In the genomic region with DNA sequence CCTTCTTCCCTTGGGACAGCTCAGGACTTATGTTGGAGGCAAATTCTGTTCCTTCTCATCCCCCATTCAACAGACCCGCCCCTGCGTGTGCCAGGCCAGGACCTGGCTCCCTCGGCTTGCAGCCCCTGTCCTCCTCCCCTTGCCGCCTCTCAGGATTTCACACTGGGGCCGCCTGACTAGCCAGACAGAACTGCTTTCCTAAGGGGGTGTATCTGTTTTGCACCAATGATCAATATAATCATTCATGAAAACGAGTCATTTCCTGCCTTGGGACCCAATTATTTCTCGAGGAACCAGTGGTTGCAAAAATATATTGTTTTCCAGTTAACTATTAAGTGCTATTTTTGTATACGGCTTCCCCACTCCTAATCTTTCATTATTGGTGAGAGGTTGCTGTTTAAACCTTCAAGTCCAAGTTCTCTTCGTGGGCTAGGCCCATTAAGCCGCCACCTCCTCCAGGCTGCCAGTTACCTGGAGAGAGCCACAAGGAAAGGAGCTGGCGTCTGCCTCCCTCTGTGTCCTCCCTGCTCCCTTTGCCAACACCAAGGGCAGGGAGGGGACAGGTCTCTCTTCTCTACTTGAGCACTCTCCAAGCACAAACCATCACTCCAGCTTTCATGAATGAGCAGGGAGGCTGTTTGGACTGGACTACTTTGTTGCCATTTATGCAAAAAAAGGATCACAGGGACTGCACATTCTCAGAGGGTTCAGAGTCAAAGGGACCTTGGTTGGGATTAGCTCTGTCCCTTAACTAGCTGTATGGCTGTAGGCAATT, we compare ENCODE assay signal across 16 cellular contexts. TPM values are rescaled to one million over a fixed set of nuclear protein-coding genes. Genes with fewer than 3 reads are reported as not detected.
DNase-seq lines count a peak whose midpoint lies in the region; ATAC-seq, FAIRE-seq and TF ChIP-seq lines count a peak whose summit lies in the region.
"Had no signal": no experiment of that assay in that cellular context is flagged by ENCODE, and none has a peak within 500 bp of the region (broad histone marks: within the 10 kb centered on the region; RNA-seq: fewer than 3 reads in every experiment).

No MANE protein-coding gene starts in this region.

- peak overlapping the region; percentile 45 for H3K27ac Mint-ChIP-seq in T-helper 17 cell
- no peak overlapping the region for H3K27ac Mint-ChIP-seq in activated CD4-positive, alpha-beta T cell treated with anti-CD3 and anti-CD28 coated beads, Interleukin-2, amount 10 ng/mL, durations not matched to agents 24 days and 14 days
- H3K27ac Mint-ChIP-seq: GM23338, IgD-negative memory B cell had no signal

- H3K9ac ChIP-seq in keratinocyte (ENCODE audit: control insufficient read depth, extremely low read depth, insufficient read depth, low read length) = peak overlapping the region; percentile 65

- ATAC-seq in T-helper 17 cell (no peak), GM18867 (IDR thresholded peaks at IDR 0.05; ENCODE audit: unreplicated experiment) (no peak), GM19023 (IDR thresholded peaks at IDR 0.05; ENCODE audit: unreplicated experiment) (no peak)
- ATAC-seq: GM23338 had no signal

- H3K79me2 ChIP-seq in keratinocyte (ENCODE audit: control insufficient read depth, insufficient read depth, low read length) = peaks cover 24% of the 10 kb centered on the region

- H3K9me1 ChIP-seq in keratinocyte (ENCODE audit: control insufficient read depth, extremely low read depth, insufficient read depth, low read length) = peaks cover 4% of the 10 kb centered on the region

- H3K36me3 Mint-ChIP-seq in T-helper 17 cell (ENCODE audit: low read depth) = no peaks in the 10 kb centered on the region
- H3K36me3 Mint-ChIP-seq in activated CD4-positive, alpha-beta T cell treated with anti-CD3 and anti-CD28 coated beads, Interleukin-2, amount 10 ng/mL, durations not matched to agents 24 days and 14 days (ENCODE audit: low read depth) = peaks cover 9% of the 10 kb centered on the region
- H3K36me3 Mint-ChIP-seq: IgD-negative memory B cell had no signal

- H3K4me2 ChIP-seq in keratinocyte (ENCODE audit: control insufficient read depth, extremely low read depth, insufficient read depth, low read depth, low read length) = peak overlapping the region; percentile 12
- H3K4me2 ChIP-seq: GM23338, PC-9 had no signal

- no peak for TF ChIP-seq CTCF in keratinocyte (optimal IDR thresholded peaks at IDR 0.05 in 1 of 3, IDR thresholded peaks at IDR 0.05 in 1 of 3, conservative IDR thresholded peaks at IDR 0.05 in 1 of 3; ENCODE audit: extremely low read depth in 1 of 3, insufficient read depth in 2 of 3, low read length in 3 of 3)

- no peaks in the 10 kb centered on the region for H3K27me3 Mint-ChIP-seq in T-helper 17 cell
- no peaks in the 10 kb centered on the region for H3K27me3 Mint-ChIP-seq in activated CD4-positive, alpha-beta T cell treated with anti-CD3 and anti-CD28 coated beads, Interleukin-2, amount 10 ng/mL, durations not matched to agents 24 days and 14 days
- H3K27me3 Mint-ChIP-seq: IgD-negative memory B cell had no signal

- H3K4me1 ChIP-seq in keratinocyte (ENCODE audit: control insufficient read depth, extremely low read depth, insufficient read depth, low read length) = peaks cover 47% of the 10 kb centered on the region

- H3K4me3 Mint-ChIP-seq in T-helper 17 cell = no peak overlapping the region
- H3K4me3 Mint-ChIP-seq in activated CD4-positive, alpha-beta T cell treated with anti-CD3 and anti-CD28 coated beads, Interleukin-2, amount 10 ng/mL, durations not matched to agents 24 days and 14 days = no peak overlapping the region
- H3K4me3 Mint-ChIP-seq: GM23338 had no signal

- intact Hi-C loops in activated CD4-positive, alpha-beta T cell treated with anti-CD3 and anti-CD28 coated beads, Interleukin-2, amount 10 ng/mL, durations not matched to agents 24 days and 14 days (cut with micrococcal nuclease) = no loop called here

- H3K36me3 ChIP-seq in keratinocyte (ENCODE audit: control insufficient read depth in 2 of 2, extremely low read depth in 1 of 2, insufficient read depth in 2 of 2, low read length in 2 of 2) = peaks cover 4 to 7% of the 10 kb centered on the region in 2 experiments
- H3K36me3 ChIP-seq: gastroesophageal sphincter had no signal

- no peaks in the 10 kb centered on the region for H3K9me3 ChIP-seq in T-helper 17 cell (ENCODE audit: control insufficient read depth, low read length, poor library complexity, severe bottlenecking)
- no peaks in the 10 kb centered on the region for H3K9me3 ChIP-seq in keratinocyte (ENCODE audit: control insufficient read depth, low read depth, low read length)
- H3K9me3 ChIP-seq: gastroesophageal sphincter had no signal

- H3K4me3 ChIP-seq in keratinocyte (ENCODE audit: control insufficient read depth in 2 of 3, extremely low read depth in 1 of 3, insufficient read depth in 2 of 3, low read depth in 1 of 3, low read length in 3 of 3) = no peak overlapping the region
- H3K4me3 ChIP-seq: gastroesophageal sphincter, GM23338, PC-9 had no signal

- H3K27me3 ChIP-seq in keratinocyte (ENCODE audit: control insufficient read depth, extremely low read depth, insufficient read depth, low read length) = no peaks in the 10 kb centered on the region
- H3K27me3 ChIP-seq: gastroesophageal sphincter had no signal

- peaks cover 13% of the 10 kb centered on the region for H3K4me1 Mint-ChIP-seq in T-helper 17 cell
- H3K4me1 Mint-ChIP-seq in activated CD4-positive, alpha-beta T cell treated with anti-CD3 and anti-CD28 coated beads, Interleukin-2, amount 10 ng/mL, durations not matched to agents 24 days and 14 days = peaks cover 25% of the 10 kb centered on the region

- DNase-seq in AG08396 (ENCODE audit: low spot score) (peak; percentile 9), Caki2 (ENCODE audit: low read depth) (peak; percentile 58), T-helper 17 cell (no peak), keratinocyte (ENCODE audit: low read depth, low spot score) (no peak), LoVo (ENCODE audit: low spot score) (no peak)
- DNase-seq in activated CD4-positive, alpha-beta T cell treated with anti-CD3 and anti-CD28 coated beads, Interleukin-2, amount 10 ng/mL, durations not matched to agents 24 days and 14 days = no peak
- DNase-seq: activated CD4-positive, alpha-beta T cell treated with anti-CD3 and anti-CD28 coated beads for 1 hour; effector memory CD4-positive, alpha-beta T cell; GDM1; NCI-H1105 treated with DMSO at 0.1 percent for 48 hours; PC-9 had no signal

- peak overlapping the region; percentile 70 for H3K27ac ChIP-seq in keratinocyte (ENCODE audit: control insufficient read depth, insufficient read depth, low read length)
- H3K27ac ChIP-seq: PC-9 had no signal

- H4K20me1 ChIP-seq in keratinocyte (ENCODE audit: control insufficient read depth, extremely low read depth, insufficient read depth, low read length) = no peaks in the 10 kb centered on the region

- no peak for FAIRE-seq in keratinocyte (lab: Jason Lieb, UNC)

- H3K9me3 Mint-ChIP-seq in activated CD4-positive, alpha-beta T cell treated with anti-CD3 and anti-CD28 coated beads, Interleukin-2, amount 10 ng/mL, durations not matched to agents 24 days and 14 days = no peaks in the 10 kb centered on the region
- H3K9me3 Mint-ChIP-seq: GM23338, IgD-negative memory B cell had no signal

- in situ Hi-C loops in Caki2 (cut with HindIII; ENCODE audit: low pct_unique_long_range_greater_than_20kb, low sequenced_read_pairs) = no loop called here

- dilution Hi-C loops in keratinocyte (cut with MboI; ENCODE audit: extremely low pct_ligation_motif_present, low sequenced_read_pairs) = no loop called here

- no peak overlapping the region for H2AFZ ChIP-seq in keratinocyte (ENCODE audit: control insufficient read depth, low read length)
- H2AFZ ChIP-seq: GM23338, PC-9 had no signal

RNA-seq across cellular contexts. Expression of a gene that starts 8.9 kb away (rescaled TPM):
- total RNA-seq in Caki2 (2014; rRNA removed; shearing (Covaris generic); ENCODE audit: low replicate concordance) = 63.2 and 86.0 TPM in 2 replicates
- total RNA-seq in T-helper 17 cell = 10 to 100 TPM; 13.5 to 20.3 TPM
- polyA plus RNA-seq in keratinocyte = 18.7 to 27.6 TPM (median 22.8 TPM) in 3 replicates
- polyA plus RNA-seq in keratinocyte (2011; ENCODE audit: low read depth) = 10.3 TPM
- polyA plus RNA-seq in keratinocyte (2011; cell fraction: cytosol; rRNA removed) = 19.2 and 26.4 TPM in 2 replicates
- 37.1 and 50.9 TPM in 2 replicates for polyA plus RNA-seq in keratinocyte (2011; cell fraction: nucleus; rRNA removed)
- 26.6 and 27.7 TPM in 2 replicates for polyA plus RNA-seq in keratinocyte (2012; ENCODE audit: low replicate concordance)
- polyA minus RNA-seq in keratinocyte = 36.2 to 67.9 TPM (median 47.1 TPM) in 3 replicates
- polyA minus RNA-seq in keratinocyte (2011; cell fraction: cytosol; rRNA and poly(A)+ RNA removed) = 64.3 TPM
- polyA minus RNA-seq in keratinocyte (2011; cell fraction: nucleus; rRNA and poly(A)+ RNA removed) = 27.6 and 31.8 TPM in 2 replicates
- 24.6 and 25.4 TPM in 2 replicates for total RNA-seq in activated CD4-positive, alpha-beta T cell treated with anti-CD3 and anti-CD28 coated beads, Interleukin-2, amount 10 ng/mL, durations not matched to agents 24 days and 14 days

RNA-seq across cellular contexts. Expression of a gene that starts 18.6 kb away (rescaled TPM):
- 57.3 and 81.4 TPM in 2 replicates for total RNA-seq in Caki2 (2014; rRNA removed; shearing (Covaris generic); ENCODE audit: low replicate concordance)
- total RNA-seq in T-helper 17 cell = 10 to 100 TPM; 78.2 to 85.9 TPM
- 75.9 to 101 TPM (median 92.3 TPM) in 3 replicates for polyA plus RNA-seq in keratinocyte
- 239 TPM for polyA plus RNA-seq in keratinocyte (2011; ENCODE audit: low read depth)
- 47.2 and 55.5 TPM in 2 replicates for polyA plus RNA-seq in keratinocyte (2011; cell fraction: cytosol; rRNA removed)
- polyA plus RNA-seq in keratinocyte (2011; cell fraction: nucleus; rRNA removed) = 59.9 and 68.3 TPM in 2 replicates
- polyA plus RNA-seq in keratinocyte (2012; ENCODE audit: low replicate concordance) = 107 and 154 TPM in 2 replicates
- 42.2 to 74.7 TPM (median 53.7 TPM) in 3 replicates for polyA minus RNA-seq in keratinocyte
- polyA minus RNA-seq in keratinocyte (2011; cell fraction: cytosol; rRNA and poly(A)+ RNA removed) = 446 TPM
- 32.5 and 42.7 TPM in 2 replicates for polyA minus RNA-seq in keratinocyte (2011; cell fraction: nucleus; rRNA and poly(A)+ RNA removed)
- 176 and 182 TPM in 2 replicates for total RNA-seq in activated CD4-positive, alpha-beta T cell treated with anti-CD3 and anti-CD28 coated beads, Interleukin-2, amount 10 ng/mL, durations not matched to agents 24 days and 14 days

Comparison
In these comparisons a context has a peak if more than half of its experiments do, and no peak if none do; other contexts are left out.
1. DNase-seq: peak in AG08396 (single experiment) and Caki2 (single experiment); none in T-helper 17 cell (0 of 3), keratinocyte (single experiment), LoVo (single experiment) and activated CD4-positive, alpha-beta T cell treated with anti-CD3 and anti-CD28 coated beads, Interleukin-2, amount 10 ng/mL, durations not matched to agents 24 days and 14 days (single experiment).